Comparison of ENCODE assay signal across 1 cellular context in genomic region chr1:212060632-212061472, GRCh38.
A peak's percentile ranks its signal among the peaks of the same experiment; 100 is the strongest.
TF ChIP-seq lines count a peak whose summit lies in the region.

No MANE protein-coding gene starts in this region.

TF ChIP-seq in K562, 482 proteins besides CTCF, POLR2A, EP300 and RAD21:
- TF ChIP-seq E2F6 (IDR thresholded peaks at IDR 0.05; ENCODE audit: borderline replicate concordance in 1 of 2, extremely low read depth in 1 of 2, insufficient read depth in 1 of 2, insufficient read length in 1 of 2, low read depth in 1 of 2, low read length in 1 of 2, poor library complexity in 1 of 2, severe bottlenecking in 1 of 2) (peak in 1 of 2 experiments; percentile 23), NFIX (CRISPR knock-in tag; IDR thresholded peaks at IDR 0.05; ENCODE audit: low read depth) (peak; percentile 65), JUN (IDR thresholded peaks at IDR 0.05; ENCODE audit: borderline replicate concordance, low read depth, low read length) (no peak), JUN (CRISPR knock-in tag; IDR thresholded peaks at IDR 0.05; ENCODE audit: borderline replicate concordance) (no peak), ZNF764 (CRISPR knock-in tag; IDR thresholded peaks at IDR 0.05; ENCODE audit: low read depth) (peak; percentile 32; the same call in 1 of the 2 replicates), FOSL1 (tag; conservative IDR thresholded peaks at IDR 0.05) (peak; percentile 42; the same call in 1 of the 2 replicates), ZNF318 (IDR thresholded peaks at IDR 0.05; ENCODE audit: borderline replicate concordance in 1 of 2, low read depth in 1 of 2) (0 out of 4 replicates have a peak, but pooled peaks of 1 of the 2 experiments have one; percentile 22), ZNF384 (IDR thresholded peaks at IDR 0.05; ENCODE audit: low read depth, low read length) (0 out of 2 replicates have a peak, but pooled peaks have one; percentile 21), NFIC (IDR thresholded peaks at IDR 0.05) (peak; percentile 95), CHD7 (IDR thresholded peaks at IDR 0.05; ENCODE audit: low read depth, low read length) (no peak), ZNF583 (CRISPR knock-in tag; IDR thresholded peaks at IDR 0.05) (peak; percentile 98)
